Comparison of ENCODE assay signal across 1 cellular context in genomic region chr4:150389896-150390530, GRCh38.
TF ChIP-seq lines count a peak whose summit lies in the region.

No MANE protein-coding gene starts in this region.

TF ChIP-seq in K562, 482 proteins besides CTCF, POLR2A, EP300 and RAD21:
- TF ChIP-seq ZBTB40 (IDR thresholded peaks at IDR 0.05) (peak; percentile 44; the same call in 1 of the 2 replicates), ZBTB40 (CRISPR knock-in tag; IDR thresholded peaks at IDR 0.05) (no peak), CEBPG (CRISPR knock-in tag; IDR thresholded peaks at IDR 0.05) (no peak), CEBPG (tag; conservative IDR thresholded peaks at IDR 0.05 in 1 of 2, IDR thresholded peaks at IDR 0.05 in 1 of 2) (0 out of 4 replicates have a peak, but pooled peaks of 1 of the 2 experiments have one; percentile 22), ATF3 (IDR thresholded peaks at IDR 0.05) (peak; percentile 19; the same call in 1 of the 2 replicates), ATF3 (CRISPR knock-in tag; conservative IDR thresholded peaks at IDR 0.05) (no peak), MAFK (IDR thresholded peaks at IDR 0.05; ENCODE audit: low read length) (no peak)
- TF ChIP-seq, protein P1, sequence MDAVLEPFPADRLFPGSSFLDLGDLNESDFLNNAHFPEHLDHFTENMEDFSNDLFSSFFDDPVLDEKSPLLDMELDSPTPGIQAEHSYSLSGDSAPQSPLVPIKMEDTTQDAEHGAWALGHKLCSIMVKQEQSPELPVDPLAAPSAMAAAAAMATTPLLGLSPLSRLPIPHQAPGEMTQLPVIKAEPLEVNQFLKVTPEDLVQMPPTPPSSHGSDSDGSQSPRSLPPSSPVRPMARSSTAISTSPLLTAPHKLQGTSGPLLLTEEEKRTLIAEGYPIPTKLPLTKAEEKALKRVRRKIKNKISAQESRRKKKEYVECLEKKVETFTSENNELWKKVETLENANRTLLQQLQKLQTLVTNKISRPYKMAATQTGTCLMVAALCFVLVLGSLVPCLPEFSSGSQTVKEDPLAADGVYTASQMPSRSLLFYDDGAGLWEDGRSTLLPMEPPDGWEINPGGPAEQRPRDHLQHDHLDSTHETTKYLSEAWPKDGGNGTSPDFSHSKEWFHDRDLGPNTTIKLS (IDR thresholded peaks at IDR 0.05; ENCODE audit: borderline replicate concordance, low read depth) = no peak
TF ChIP-seq in K562: peak in this region for 3.
